ENCODE assay signal across 27 cellular contexts in the genomic region with DNA sequence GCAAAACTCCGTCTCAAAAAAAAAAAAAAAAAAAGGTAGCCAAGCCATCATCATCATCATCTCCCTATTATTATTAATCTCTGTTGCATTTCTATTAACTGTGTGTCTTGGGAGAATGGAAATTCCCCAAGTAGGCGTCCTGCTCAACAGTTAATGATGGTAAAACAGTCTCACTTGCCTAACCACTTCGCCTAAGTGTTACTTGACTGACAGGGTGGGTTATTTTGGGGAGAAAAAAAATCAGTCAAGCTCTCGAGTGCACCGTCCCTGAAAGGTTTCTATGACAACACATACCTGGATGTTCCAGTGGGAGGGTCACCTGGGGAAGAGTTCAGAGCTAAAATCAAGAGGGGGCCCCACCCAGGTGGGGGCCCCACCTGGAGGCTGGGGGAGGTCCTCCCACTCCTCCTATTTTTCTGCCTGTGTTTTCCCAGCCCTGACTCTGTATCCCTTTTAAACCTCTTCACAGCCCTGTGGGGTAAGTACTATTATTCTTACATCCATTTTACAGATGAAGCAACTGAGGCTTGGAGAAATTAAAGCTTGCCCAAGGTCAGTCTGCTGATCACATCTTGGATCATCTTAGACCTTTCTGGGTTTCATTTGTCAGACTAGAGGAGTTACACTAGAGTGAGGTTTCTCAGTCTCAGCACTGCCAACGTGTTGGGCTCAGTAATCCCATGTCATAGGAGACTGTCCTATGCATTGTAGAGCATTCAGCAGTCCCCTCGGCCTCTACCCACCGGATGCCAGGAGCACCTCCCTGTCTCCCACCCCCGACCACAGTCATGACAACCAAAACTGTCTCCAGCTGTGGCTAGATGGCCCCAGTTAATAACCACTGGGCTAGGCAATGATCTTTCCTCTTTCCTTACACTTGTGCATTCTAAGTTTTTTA.
"Had no signal": no experiment of that assay in that cellular context is flagged by ENCODE, and none has a peak within 500 bp of the region (broad histone marks: within the 10 kb centered on the region; RNA-seq: fewer than 3 reads in every experiment).

No MANE protein-coding gene starts in this region.

- H3K27me3 ChIP-seq: brain microvascular endothelial cell, cardiac muscle cell, MG63 had no signal

- DNase-seq: activated CD4-positive, alpha-beta memory T cell treated with anti-CD3 and anti-CD28 coated beads for 36 hours; activated CD4-positive, alpha-beta T cell treated with anti-CD3 and anti-CD28 coated beads, Interleukin-2, amount 10 ng/mL, durations not matched to agents 7 days and 5 days; activated CD4-positive, CD25-positive, alpha-beta regulatory T cell; activated CD8-positive, alpha-beta memory T cell treated with anti-CD3 and anti-CD28 coated beads for 24 hours; activated gamma-delta T cell; activated naive CD4-positive, alpha-beta T cell treated with anti-CD3 and anti-CD28 coated beads for 36 hours; activated T-cell treated with anti-CD3 and anti-CD28 coated beads, Interleukin-2, amount 50 U/mL, for 4 hours; brain microvascular endothelial cell; MG63; MV-4-11; NCI-H1105; NCI-H1436; NCI-H187; NCI-H2081; NCI-H2171 treated with DMSO at 0.1 percent for 48 hours; NCI-H226; NCI-H526; NCI-H774; OCI-M1; RPMI8226; T-helper 1 cell had no signal

- H3K4me3 ChIP-seq: cardiac muscle cell, MG63, SK-N-MC had no signal

- H3K27me3 Mint-ChIP-seq: activated CD4-positive, alpha-beta memory T cell treated with anti-CD3 and anti-CD28 coated beads for 36 hours; activated CD4-positive, alpha-beta T cell treated with anti-CD3 and anti-CD28 coated beads, Interleukin-2, amount 10 ng/mL, durations not matched to agents 7 days and 5 days; activated naive CD8-positive, alpha-beta T cell had no signal

- ATAC-seq: activated T-cell treated with anti-CD3 and anti-CD28 coated beads, Interleukin-2, amount 50 U/mL, for 4 hours; Panc1; Right ventricle myocardium inferior had no signal

- H3K27ac Mint-ChIP-seq: activated CD4-positive, alpha-beta memory T cell treated with anti-CD3 and anti-CD28 coated beads for 36 hours; activated CD4-positive, alpha-beta T cell treated with anti-CD3 and anti-CD28 coated beads, Interleukin-2, amount 10 ng/mL, durations not matched to agents 7 days and 5 days; activated naive CD4-positive, alpha-beta T cell treated with anti-CD3 and anti-CD28 coated beads for 36 hours; activated naive CD8-positive, alpha-beta T cell had no signal

- H3K4me3 Mint-ChIP-seq: activated CD4-positive, alpha-beta memory T cell treated with anti-CD3 and anti-CD28 coated beads for 36 hours; activated CD4-positive, alpha-beta T cell treated with anti-CD3 and anti-CD28 coated beads, Interleukin-2, amount 10 ng/mL, durations not matched to agents 7 days and 5 days; activated naive CD4-positive, alpha-beta T cell treated with anti-CD3 and anti-CD28 coated beads for 36 hours; activated naive CD8-positive, alpha-beta T cell; activated T-cell treated with anti-CD3 and anti-CD28 coated beads, Interleukin-2, amount 50 U/mL, for 4 hours had no signal

- H3K27ac ChIP-seq: brain microvascular endothelial cell, cardiac muscle cell, SK-N-MC, VCaP had no signal

- H3K36me3 ChIP-seq: brain microvascular endothelial cell, cardiac muscle cell, MG63 had no signal

- H3K9me3 ChIP-seq: MG63 had no signal

- H3K9me3 Mint-ChIP-seq: activated CD4-positive, alpha-beta memory T cell treated with anti-CD3 and anti-CD28 coated beads for 36 hours; activated CD4-positive, alpha-beta T cell treated with anti-CD3 and anti-CD28 coated beads, Interleukin-2, amount 10 ng/mL, durations not matched to agents 7 days and 5 days; activated naive CD4-positive, alpha-beta T cell treated with anti-CD3 and anti-CD28 coated beads for 36 hours; activated T-cell treated with anti-CD3 and anti-CD28 coated beads, Interleukin-2, amount 50 U/mL, for 4 hours had no signal
